In the genomic region with DNA sequence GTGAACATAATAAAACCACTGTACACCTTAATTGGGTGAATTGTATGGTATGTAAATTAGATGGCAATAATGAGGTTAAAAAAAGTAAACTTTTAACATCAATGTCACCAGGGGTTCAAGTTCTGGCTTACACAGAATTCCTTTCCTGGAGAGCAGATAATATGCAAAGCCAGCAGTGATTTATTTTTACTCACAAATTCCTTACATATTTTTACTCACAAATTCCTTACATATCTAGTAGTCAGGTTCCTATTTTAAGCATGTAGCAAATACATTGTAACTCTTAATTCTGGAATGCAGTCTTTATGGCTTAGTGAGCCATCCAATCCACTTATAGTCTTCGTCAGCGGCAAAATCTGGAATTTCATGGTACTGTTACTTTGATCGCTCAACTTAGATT, we compare ENCODE assay signal across 17 cellular contexts. TPM values are rescaled to one million over a fixed set of nuclear protein-coding genes. Genes with fewer than 3 reads are reported as not detected.
A peak's percentile ranks its signal among the peaks of the same experiment; 100 is the strongest.
DNase-seq lines count a peak whose midpoint lies in the region; TF ChIP-seq lines count a peak whose summit lies in the region.
"Had no signal": no experiment of that assay in that cellular context is flagged by ENCODE, and none has a peak within 500 bp of the region (broad histone marks: within the 10 kb centered on the region; RNA-seq: fewer than 3 reads in every experiment).

No MANE protein-coding gene starts in this region.

- H3K9me3 Mint-ChIP-seq in mesothelial cell of epicardium: no peaks in the 10 kb centered on the region
- H3K9me3 Mint-ChIP-seq in activated CD4-positive, alpha-beta T cell treated with anti-CD3 and anti-CD28 coated beads, Interleukin-2, amount 10 ng/mL, durations not matched to agents 7 days and 5 days: no peaks in the 10 kb centered on the region
- H3K9me3 Mint-ChIP-seq: CD4-positive, CD25-positive, alpha-beta regulatory T cell; stimulated activated naive CD8-positive, alpha-beta T cell treated with anti-CD3 and anti-CD28 coated beads, Interleukin-15, Interleukin-2, amounts not matched to agents 100 ng/mL and 50 ng/mL, for 24 hours; T-helper 1 cell treated with Interleukin-12 subunit alpha and Interleukin-12 subunit beta and Interleukin-4 antibody, amounts not matched to agents 30 μg/mL and 1 μg/mL, for 36 hours had no signal

- no peaks in the 10 kb centered on the region for H3K36me3 Mint-ChIP-seq in mesothelial cell of epicardium
- H3K36me3 Mint-ChIP-seq in activated CD4-positive, alpha-beta T cell treated with anti-CD3 and anti-CD28 coated beads, Interleukin-2, amount 10 ng/mL, durations not matched to agents 7 days and 5 days (ENCODE audit: low read depth): peaks cover 1% of the 10 kb centered on the region
- H3K36me3 Mint-ChIP-seq: CD4-positive, CD25-positive, alpha-beta regulatory T cell had no signal

- peak overlapping the region; percentile 1; the same call in 1 of the 2 replicates for H3K4me2 ChIP-seq in KMS-11

- CTCF ChIA-PET in activated CD4-positive, alpha-beta T cell treated with anti-CD3 and anti-CD28 coated beads, Interleukin-2, amount 10 ng/mL, durations not matched to agents 7 days and 5 days (lab: Charles Lee): interaction anchor here (1.2 kb wide), 1 partner anchor 121 kb away, joined by 3 read pairs; no protein-coding TSS in a partner anchor

- TF ChIP-seq CTCF in KMS-11 (conservative IDR thresholded peaks at IDR 0.05; ENCODE audit: low read depth, low read length) (no peak), brain microvascular endothelial cell (IDR thresholded peaks at IDR 0.05; ENCODE audit: low read depth, low read length, missing control alignments) (no peak), mesothelial cell of epicardium (IDR thresholded peaks at IDR 0.05; ENCODE audit: unreplicated experiment) (no peak), sigmoid colon (IDR thresholded peaks at IDR 0.05) (no peak)

- no peak for TF ChIP-seq POLR2A in sigmoid colon (IDR thresholded peaks at IDR 0.05)

- H3K4me1 ChIP-seq in KMS-11 (ENCODE audit: low read depth, poor library complexity, severe bottlenecking): peaks cover 46% of the 10 kb centered on the region
- peaks cover 0 to 24% (median 20%) of the 10 kb centered on the region in 4 donors for H3K4me1 ChIP-seq in sigmoid colon

- POLR2A ChIA-PET in activated CD4-positive, alpha-beta T cell treated with anti-CD3 and anti-CD28 coated beads, Interleukin-2, amount 10 ng/mL, durations not matched to agents 7 days and 5 days (lab: Charles Lee): no interaction called here

- H4K20me1 ChIP-seq in KMS-11 (ENCODE audit: insufficient read depth): peaks cover 4% of the 10 kb centered on the region; the same call in 1 of the 2 replicates

- H3K4me3 ChIP-seq in KMS-11 (IDR thresholded peaks at IDR 0.05; ENCODE audit: insufficient read depth, low read depth, low read length) (no peak overlapping the region), brain microvascular endothelial cell (ENCODE audit: low read depth, low read length) (no peak overlapping the region), sigmoid colon (no peak overlapping the region)

- no peak overlapping the region for H3K4me3 Mint-ChIP-seq in mesothelial cell of epicardium
- H3K4me3 Mint-ChIP-seq in activated CD4-positive, alpha-beta T cell treated with anti-CD3 and anti-CD28 coated beads, Interleukin-2, amount 10 ng/mL, durations not matched to agents 7 days and 5 days: no peak overlapping the region

- WGBS in sigmoid colon, 2 donors: 91 to 97% methylated on average over 3 of the region's 3 CpGs

- no peak for TF ChIP-seq EP300 in sigmoid colon (IDR thresholded peaks at IDR 0.05)

- no peaks in the 10 kb centered on the region for H3K27me3 Mint-ChIP-seq in mesothelial cell of epicardium (ENCODE audit: low read depth)
- no peaks in the 10 kb centered on the region for H3K27me3 Mint-ChIP-seq in activated CD4-positive, alpha-beta T cell treated with anti-CD3 and anti-CD28 coated beads, Interleukin-2, amount 10 ng/mL, durations not matched to agents 7 days and 5 days
- H3K27me3 Mint-ChIP-seq: CD4-positive, CD25-positive, alpha-beta regulatory T cell; stimulated activated naive CD8-positive, alpha-beta T cell treated with anti-CD3 and anti-CD28 coated beads, Interleukin-15, Interleukin-2, amounts not matched to agents 100 ng/mL and 50 ng/mL, for 24 hours had no signal

- peak overlapping the region; percentile 94 for H3K27ac Mint-ChIP-seq in mesothelial cell of epicardium
- no peak overlapping the region for H3K27ac Mint-ChIP-seq in activated CD4-positive, alpha-beta T cell treated with anti-CD3 and anti-CD28 coated beads, Interleukin-2, amount 10 ng/mL, durations not matched to agents 7 days and 5 days

- in situ Hi-C loops in Caki2 (cut with HindIII; ENCODE audit: low pct_unique_long_range_greater_than_20kb, low sequenced_read_pairs) (no loop called here), brain microvascular endothelial cell (cut with HindIII; ENCODE audit: low pct_ligation_motif_present, low sequenced_read_pairs) (no loop called here)

- intact Hi-C loops in sigmoid colon (cut with DNase I): loop anchor here (5.0 kb wide), 1 partner anchor 89 kb away; a partner anchor contains a TSS

- H3K9me3 ChIP-seq in sigmoid colon: no peaks in the 10 kb centered on the region
- H3K9me3 ChIP-seq: breast epithelium, psoas muscle had no signal

- H3K4me1 Mint-ChIP-seq in mesothelial cell of epicardium: peaks cover 33% of the 10 kb centered on the region
- H3K4me1 Mint-ChIP-seq in activated CD4-positive, alpha-beta T cell treated with anti-CD3 and anti-CD28 coated beads, Interleukin-2, amount 10 ng/mL, durations not matched to agents 7 days and 5 days: peaks cover 25% of the 10 kb centered on the region

- H3K27me3 ChIP-seq in KMS-11 (ENCODE audit: insufficient read depth, low read depth): no peaks in the 10 kb centered on the region
- no peaks in the 10 kb centered on the region for H3K27me3 ChIP-seq in brain microvascular endothelial cell (replicated peaks)
- H3K27me3 ChIP-seq in sigmoid colon: no peaks in the 10 kb centered on the region
- H3K27me3 ChIP-seq: breast epithelium had no signal

- H3K36me3 ChIP-seq in KMS-11 (ENCODE audit: insufficient read depth): no peaks in the 10 kb centered on the region
- H3K36me3 ChIP-seq in brain microvascular endothelial cell (replicated peaks): no peaks in the 10 kb centered on the region
- H3K36me3 ChIP-seq in sigmoid colon: peaks cover 0 to under 1% (median 0%) of the 10 kb centered on the region in 4 donors
- H3K36me3 ChIP-seq: breast epithelium had no signal

- no peak overlapping the region for H2AFZ ChIP-seq in KMS-11 (ENCODE audit: low read depth)

- no peak overlapping the region for H3K9ac ChIP-seq in KMS-11

- DNase-seq in Caki2 (ENCODE audit: low read depth) (peak; percentile 41), brain microvascular endothelial cell (peak; percentile 25), mesothelial cell of epicardium (ENCODE audit: low spot score in 2 of 2, unreplicated experiment in 2 of 2) (no peak), sigmoid colon (no peak), Kasumi-1 (lab: John Stamatoyannopoulos, UW) (no peak)
- DNase-seq in activated CD4-positive, alpha-beta T cell treated with anti-CD3 and anti-CD28 coated beads, Interleukin-2, amount 10 ng/mL, durations not matched to agents 7 days and 5 days: no peak
- DNase-seq in activated CD4-positive, CD25-positive, alpha-beta regulatory T cell (lab: John Stamatoyannopoulos, UW): no peak
- DNase-seq: activated CD4-positive, alpha-beta T cell treated with anti-CD3 and anti-CD28 coated beads, Interleukin-2, amount 50 U/mL, for 1 hour; activated effector memory CD4-positive, alpha-beta T cell treated with Interleukin-2 at 50 U/mL for 16 hours; CD4-positive, CD25-positive, alpha-beta regulatory T cell; NCI-H2107; psoas muscle had no signal

- H3K79me2 ChIP-seq in KMS-11 (ENCODE audit: insufficient read depth, low read depth): peaks cover 35% of the 10 kb centered on the region

- no peak overlapping the region for H3K27ac ChIP-seq in KMS-11
- H3K27ac ChIP-seq in brain microvascular endothelial cell: no peak overlapping the region
- H3K27ac ChIP-seq in sigmoid colon: no peak overlapping the region

RNA-seq across cellular contexts. Expression of a gene that starts 1.3 kb away (rescaled TPM):
- total RNA-seq in Caki2 (2014; rRNA removed; shearing (Covaris generic); ENCODE audit: low replicate concordance): 13.9 and 17.7 TPM in 2 replicates
- total RNA-seq in mesothelial cell of epicardium (61.3 to 64.5 TPM (median 63.7 TPM) in 3 replicates), sigmoid colon (100 to 1,000 TPM in 1 of 4 donors, 10 to 100 TPM in 3; 47.8 to 124 (median 59.4) TPM)
- polyA plus RNA-seq in sigmoid colon: 10 to 100 TPM; 10.2 to 22.6 (median 12.7) TPM
- total RNA-seq in activated CD4-positive, alpha-beta T cell treated with anti-CD3 and anti-CD28 coated beads, Interleukin-2, amount 10 ng/mL, durations not matched to agents 7 days and 5 days: 10 to 100 TPM; 30.9 to 38.4 TPM

RNA-seq across cellular contexts. Expression of a gene that starts 34.4 kb away (rescaled TPM):
- total RNA-seq in Caki2 (2014; rRNA removed; shearing (Covaris generic); ENCODE audit: low replicate concordance): not detected in 2 replicates
- total RNA-seq in mesothelial cell of epicardium (1.3 to 2.3 TPM (median 2.2 TPM) in 3 replicates), sigmoid colon (10 to 100 TPM in 2 of 4 donors, 1 to 10 TPM in 2; 4.2 to 13.2 (median 10.7) TPM)
- 10 to 100 TPM in 1 of 3 donors, 1 to 10 TPM in 2; 7.1 to 10.8 (median 7.9) TPM for polyA plus RNA-seq in sigmoid colon
- total RNA-seq in activated CD4-positive, alpha-beta T cell treated with anti-CD3 and anti-CD28 coated beads, Interleukin-2, amount 10 ng/mL, durations not matched to agents 7 days and 5 days: not detected
- total RNA-seq: CD4-positive, CD25-positive, alpha-beta regulatory T cell; endothelial cell of umbilical vein had no signal
- polyA plus RNA-seq: CD4-positive, CD25-positive, alpha-beta regulatory T cell; endothelial cell of umbilical vein had no signal

Comparison
In these comparisons a context has a peak if more than half of its experiments do, and no peak if none do; other contexts are left out.
1. DNase-seq: peak in Caki2 (single experiment) and brain microvascular endothelial cell (single experiment); none in mesothelial cell of epicardium (0 of 2), sigmoid colon (single experiment), Kasumi-1 (0 of 2), activated CD4-positive, alpha-beta T cell treated with anti-CD3 and anti-CD28 coated beads, Interleukin-2, amount 10 ng/mL, durations not matched to agents 7 days and 5 days (single experiment) and activated CD4-positive, CD25-positive, alpha-beta regulatory T cell (0 of 4).